18 cellular contexts compared by ENCODE assay signal in the genomic region with DNA sequence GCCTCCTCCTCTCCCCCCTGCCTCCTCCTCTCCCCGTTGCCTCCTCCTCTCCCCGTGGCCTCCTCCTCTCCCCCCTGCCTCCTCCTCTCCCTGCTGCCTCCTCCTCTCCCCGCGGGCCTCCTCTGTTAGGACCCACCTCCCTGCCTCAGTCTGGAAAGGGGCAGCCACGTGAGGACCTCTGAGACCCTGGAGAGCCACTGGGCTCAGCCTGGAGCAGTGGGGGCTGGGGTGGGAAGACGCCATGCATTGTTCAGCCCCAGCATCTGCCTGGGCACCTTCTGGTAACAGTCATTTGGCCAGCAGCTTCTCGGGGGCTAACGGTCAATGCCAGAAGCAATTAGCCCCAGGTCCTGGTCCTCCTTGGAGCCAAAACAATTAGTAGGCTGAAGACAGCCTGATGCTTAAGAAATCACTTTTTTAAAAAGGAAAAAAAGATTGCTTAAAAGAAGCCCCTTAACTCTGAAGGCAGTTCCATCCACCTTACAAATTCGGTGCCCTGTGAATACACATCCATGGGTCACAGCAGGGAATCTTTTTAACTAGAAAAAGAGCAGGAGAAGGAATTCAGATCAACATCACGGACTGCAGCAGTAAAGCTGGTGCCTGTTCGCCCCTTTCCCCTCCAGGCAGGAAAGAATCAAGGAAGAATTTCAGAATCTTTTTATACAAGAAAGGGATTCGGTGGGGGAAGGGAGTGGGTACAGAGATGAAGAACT. TPM values are rescaled to one million over a fixed set of nuclear protein-coding genes. Genes with fewer than 3 reads are reported as not detected.
DNase-seq lines count a peak whose midpoint lies in the region; FAIRE-seq and TF ChIP-seq lines count a peak whose summit lies in the region.
"Had no signal": no experiment of that assay in that cellular context is flagged by ENCODE, and none has a peak within 500 bp of the region (broad histone marks: within the 10 kb centered on the region; RNA-seq: fewer than 3 reads in every experiment).

No MANE protein-coding gene starts in this region.

- CTCF ChIA-PET in H1 (lab: Charles Lee; ENCODE audit: partially characterized antibody) = interaction anchor here (0.6 to 2.7 kb wide), 7 partner anchors 11 to 156 kb away, joined by 3 to 9 read pairs (median 4); a partner anchor contains a TSS

- H2AK5ac ChIP-seq in H1 (ENCODE audit: low read depth, low read length) = peak overlapping the region; percentile 7; the same call in 1 of the 2 replicates

- H3K4me2 ChIP-seq in H1 (ENCODE audit: insufficient read depth in 1 of 2, low read depth in 2 of 2, low read length in 2 of 2) = peak overlapping the region; percentile 50 to 79
- H3K4me2 ChIP-seq: KMS-11 had no signal

- TF ChIP-seq CTCF in H1 (IDR thresholded peaks at IDR 0.05; ENCODE audit: control extremely low read depth in 1 of 3, insufficient read depth in 1 of 3, low read depth in 1 of 3, low read length in 3 of 3) = no peak
- no peak for TF ChIP-seq CTCF in uterus (IDR thresholded peaks at IDR 0.05)

- peak; percentile 90 for FAIRE-seq in H1 (lab: Jason Lieb, UNC)
- FAIRE-seq: GM19239, RCC 7860, urothelium cell line had no signal

- peaks cover 0 to 39% of the 10 kb centered on the region in 2 experiments; a peak in 3 of 4 replicates for H3K79me2 ChIP-seq in H1 (ENCODE audit: control insufficient read depth in 1 of 2, insufficient read depth in 2 of 2, low read length in 2 of 2)

- peak overlapping the region; percentile 99 for H3K18ac ChIP-seq in H1 (ENCODE audit: extremely low read depth, low read length)

- H2BK12ac ChIP-seq in H1 (ENCODE audit: low read depth, low read length) = peak overlapping the region; percentile 100

- H3K79me1 ChIP-seq in H1 (ENCODE audit: low read depth, low read length) = peaks cover 5% of the 10 kb centered on the region

- H2BK20ac ChIP-seq in H1 (ENCODE audit: low read length) = peak overlapping the region; percentile 90; the same call in 1 of the 2 replicates

- peaks cover 0 to 8% of the 10 kb centered on the region in 2 experiments for H4K20me1 ChIP-seq in H1 (replicated peaks in 1 of 2; ENCODE audit: control insufficient read depth in 1 of 2, insufficient read depth in 2 of 2, low read length in 2 of 2)

- H2BK5ac ChIP-seq in H1 (ENCODE audit: low read depth, low read length) = peak overlapping the region; percentile 100

- peak overlapping the region; percentile 74 for H3K9ac ChIP-seq in HUES64 (ENCODE audit: low read depth, low read length)
- H3K9ac ChIP-seq in H1 (replicated peaks in 1 of 4; ENCODE audit: extremely low read depth in 1 of 4, low read depth in 3 of 4, low read length in 3 of 4) = peak overlapping the region in 1 of 4 experiments; percentile 58; a peak in 4 of 7 replicates
- H3K9ac ChIP-seq: KMS-11 had no signal

- POLR2A ChIA-PET in H1 (lab: Charles Lee; ENCODE audit: partially characterized antibody) = interaction anchor here (0.7 to 2.9 kb wide), 20 partner anchors 9 to 158 kb away, joined by 3 to 13 read pairs (median 5); a partner anchor contains a TSS

- peak overlapping the region; percentile 92 for H2BK15ac ChIP-seq in H1 (ENCODE audit: low read length)

- DNase-seq in H1 (ENCODE audit: low read depth in 1 of 2, low spot score in 2 of 2) = no peak
- no peak for DNase-seq in uterus
- DNase-seq in medulla oblongata (ENCODE audit: extremely low spot score) = no peak
- DNase-seq in NCI-H128 (lab: John Stamatoyannopoulos, UW; ENCODE audit: unreplicated experiment) = no peak
- no peak for DNase-seq in NCI-H345 (lab: John Stamatoyannopoulos, UW)
- DNase-seq: CD4-positive, alpha-beta memory T cell; colonic mucosa; GF-D8; NCI-H146; NCI-H510A; stimulated activated CD4-positive, alpha-beta T cell treated with anti-CD3 and anti-CD28 coated beads, Interleukin-1b, Interleukin-23, amount 100 ng/mL, for 48 hours; T-helper 2 cell had no signal

- H3K4me1 ChIP-seq in HUES64 (ENCODE audit: insufficient read depth, low read length) = peaks cover 27% of the 10 kb centered on the region
- H3K4me1 ChIP-seq in H1 (replicated peaks in 1 of 4; ENCODE audit: control insufficient read depth in 3 of 4, insufficient read depth in 4 of 4, low read length in 3 of 4) = peaks cover 10 to 23% (median 12%) of the 10 kb centered on the region in 4 experiments
- peaks cover 4 to 27% of the 10 kb centered on the region in 2 donors for H3K4me1 ChIP-seq in muscle layer of duodenum (ENCODE audit: control insufficient read depth in 1 of 2, insufficient read depth in 2 of 2, low read length in 2 of 2)
- peaks cover 0 to 8% of the 10 kb centered on the region in 2 donors for H3K4me1 ChIP-seq in uterus
- H3K4me1 ChIP-seq: colonic mucosa had no signal

- H3K4me3 ChIP-seq in HUES64 (ENCODE audit: low read length) (peak overlapping the region; percentile 33), H1 (ENCODE audit: extremely low read depth in 1 of 4, insufficient read depth in 2 of 4, low read depth in 3 of 4, low read length in 4 of 4) (peak overlapping the region in 2 of 4 experiments; percentile 10 to 27; a peak in 3 of 8 replicates), muscle layer of duodenum (ENCODE audit: low read depth in 1 of 2, low read length in 2 of 2) (no peak overlapping the region), uterus (no peak overlapping the region)
- H3K4me3 ChIP-seq: colonic mucosa had no signal

- H4K8ac ChIP-seq in H1 (ENCODE audit: extremely low read depth, insufficient read depth, low read length) = peak overlapping the region; percentile 93; the same call in 1 of the 2 replicates

- no peaks in the 10 kb centered on the region; the same call in 1 of the 2 replicates for H3K23me2 ChIP-seq in H1 (ENCODE audit: low read depth, low read length)

- H4K91ac ChIP-seq in H1 (replicated peaks; ENCODE audit: insufficient read length, low read length) = peak overlapping the region; percentile 86

- no peak overlapping the region for H3K14ac ChIP-seq in H1 (ENCODE audit: insufficient read length)

- peak in 1 of 2 experiments; percentile 22; a peak in 1 of 3 replicates for TF ChIP-seq EP300 in H1 (IDR thresholded peaks at IDR 0.05; ENCODE audit: borderline replicate concordance in 1 of 2, low read depth in 2 of 2, low read length in 2 of 2)

- no peak overlapping the region for H3K23ac ChIP-seq in H1 (ENCODE audit: insufficient read length)

- peak overlapping the region; percentile 85 for H2BK120ac ChIP-seq in H1 (replicated peaks; ENCODE audit: low read depth, low read length)

- H3K4ac ChIP-seq in H1 (replicated peaks; ENCODE audit: insufficient read length, low read depth, low read length) = peak overlapping the region; percentile 88

- intact Hi-C loops in uterus (cut with DNase I; ENCODE audit: low total_unique reads) = no loop called here

- H3K36me3 ChIP-seq in HUES64 (ENCODE audit: insufficient read depth, low read length) (no peaks in the 10 kb centered on the region), H1 (ENCODE audit: control insufficient read depth in 2 of 4, insufficient read depth in 4 of 4, low read length in 3 of 4) (no peaks in the 10 kb centered on the region), muscle layer of duodenum (ENCODE audit: control insufficient read depth in 1 of 2, insufficient read depth in 2 of 2, low read length in 2 of 2) (no peaks in the 10 kb centered on the region), uterus (no peaks in the 10 kb centered on the region)
- H3K36me3 ChIP-seq: colonic mucosa had no signal

- WGBS in HUES64 = 5% methylated on average over 11 of the region's 12 CpGs
- 13% methylated on average over 8 of the region's 12 CpGs; no CpG with 5 or more reads in 1 of the 2 experiments for WGBS in H1 (ENCODE audit: extremely low coverage in 1 of 2, insufficient coverage in 1 of 2, insufficient read length in 1 of 2, insufficient replicate concordance in 2 of 2, low coverage in 1 of 2, low lambda C conversion rate in 2 of 2, missing lambda C conversion rate in 1 of 2), 2 experiments

- H3K9me3 ChIP-seq in HUES64 (ENCODE audit: insufficient read depth, low read depth, low read length) (no peaks in the 10 kb centered on the region), H1 (ENCODE audit: insufficient read depth in 2 of 2, low read depth in 1 of 2, low read length in 1 of 2) (no peaks in the 10 kb centered on the region; a peak in 1 of 4 replicates), muscle layer of duodenum (ENCODE audit: control insufficient read depth in 1 of 2, low read length in 2 of 2) (no peaks in the 10 kb centered on the region), uterus (no peaks in the 10 kb centered on the region)
- H3K9me3 ChIP-seq: colonic mucosa had no signal

- TF ChIP-seq RAD21 in H1 (IDR thresholded peaks at IDR 0.05 in 1 of 2, conservative IDR thresholded peaks at IDR 0.05 in 1 of 2; ENCODE audit: low read depth in 2 of 2, low read length in 2 of 2) = 0 out of 4 replicates have a peak, but pooled peaks of 1 of the 2 experiments have one; percentile 0

- no peak; a peak in 1 of 3 replicates for TF ChIP-seq POLR2A in H1 (IDR thresholded peaks at IDR 0.05; ENCODE audit: control extremely low read depth in 1 of 2, low read depth in 2 of 2, low read length in 2 of 2)
- TF ChIP-seq POLR2A in uterus (IDR thresholded peaks at IDR 0.05) = no peak

- peak overlapping the region; percentile 85 for H4K5ac ChIP-seq in H1 (ENCODE audit: insufficient read length, low read depth, low read length)

- H2AFZ ChIP-seq in H1 (ENCODE audit: low read length) = no peak overlapping the region

- H3K27ac ChIP-seq in HUES64 (ENCODE audit: low read depth, low read length) (peak overlapping the region; percentile 96), H1 (ENCODE audit: low read depth, low read length) (peak overlapping the region; percentile 66), muscle layer of duodenum (ENCODE audit: low read length) (peak overlapping the region; percentile 56), uterus (peak overlapping the region; percentile 84 to 90)
- H3K27ac ChIP-seq: KMS-11 had no signal

- no peaks in the 10 kb centered on the region for H3K27me3 ChIP-seq in HUES64 (ENCODE audit: insufficient read depth, low read length)
- H3K27me3 ChIP-seq in H1 (replicated peaks in 1 of 4; ENCODE audit: control insufficient read depth in 3 of 4, extremely low read depth in 1 of 4, insufficient read depth in 3 of 4, low read length in 3 of 4) = no peaks in the 10 kb centered on the region
- no peaks in the 10 kb centered on the region for H3K27me3 ChIP-seq in muscle layer of duodenum (ENCODE audit: low read depth, low read length)
- no peaks in the 10 kb centered on the region for H3K27me3 ChIP-seq in uterus
- H3K27me3 ChIP-seq: colonic mucosa had no signal

- peak overlapping the region; percentile 62 for H3K56ac ChIP-seq in H1 (replicated peaks; ENCODE audit: insufficient read length, low read depth, low read length)

RNA-seq across cellular contexts. Expression of a gene that starts 29.8 kb away (rescaled TPM):
- 65.1 TPM for polyA plus RNA-seq in HUES64 (2013, experiment 1 of 2)
- polyA plus RNA-seq in HUES64 (2013, experiment 2 of 2) = 72.9 TPM
- total RNA-seq in H1 (2021; fragmentation: NEBNext Ultra II Directional; extraction: Animal tissue kit (Norgen Biotek cat#: 25700)) = 88.4 and 94.1 TPM in 2 replicates
- polyA plus RNA-seq in H1 (2011; rRNA removed) = 107 and 205 TPM in 2 replicates
- polyA plus RNA-seq in H1 (2011; cell fraction: cytosol; rRNA removed) = 64.0 TPM
- polyA plus RNA-seq in H1 (2011; cell fraction: nucleus; rRNA removed) = 91.0 TPM
- polyA plus RNA-seq in H1 (2012, experiment 1 of 2) = 66.9 to 74.9 TPM (median 72.0 TPM) in 4 replicates
- polyA plus RNA-seq in H1 (2012, experiment 2 of 2) = 66.3 TPM
- polyA plus RNA-seq in H1 (2013, experiment 1 of 2) = 53.1 TPM
- 63.6 TPM for polyA plus RNA-seq in H1 (2013, experiment 2 of 2)
- polyA minus RNA-seq in H1 (2011; rRNA and poly(A)+ RNA removed) = 85.6 and 114 TPM in 2 replicates
- 74.2 TPM for polyA minus RNA-seq in H1 (2011; cell fraction: cytosol; rRNA and poly(A)+ RNA removed)
- 46.8 TPM for polyA minus RNA-seq in H1 (2011; cell fraction: nucleus; rRNA and poly(A)+ RNA removed)
- 10 to 100 TPM in 3 of 4 donors, 1 to 10 TPM in 1; 6.5 to 99.0 (median 49.9) TPM for total RNA-seq in uterus

RNA-seq across cellular contexts. Expression of a gene that starts 47.1 kb away (rescaled TPM):
- polyA plus RNA-seq in HUES64 (2013, experiment 1 of 2) = 15.2 TPM
- 15.0 TPM for polyA plus RNA-seq in HUES64 (2013, experiment 2 of 2)
- total RNA-seq in H1 (2021; fragmentation: NEBNext Ultra II Directional; extraction: Animal tissue kit (Norgen Biotek cat#: 25700)) = 17.2 and 17.4 TPM in 2 replicates
- polyA plus RNA-seq in H1 (2011; rRNA removed) = 13.4 and 13.8 TPM in 2 replicates
- polyA plus RNA-seq in H1 (2011; cell fraction: cytosol; rRNA removed) = 14.0 TPM
- polyA plus RNA-seq in H1 (2011; cell fraction: nucleus; rRNA removed) = 13.2 TPM
- 16.6 to 18.0 TPM (median 16.9 TPM) in 4 replicates for polyA plus RNA-seq in H1 (2012, experiment 1 of 2)
- 20.1 TPM for polyA plus RNA-seq in H1 (2012, experiment 2 of 2)
- polyA plus RNA-seq in H1 (2013, experiment 1 of 2) = 11.2 TPM
- 11.6 TPM for polyA plus RNA-seq in H1 (2013, experiment 2 of 2)
- polyA minus RNA-seq in H1 (2011; rRNA and poly(A)+ RNA removed) = 11.7 and 14.6 TPM in 2 replicates
- polyA minus RNA-seq in H1 (2011; cell fraction: cytosol; rRNA and poly(A)+ RNA removed) = 7.2 TPM
- 18.9 TPM for polyA minus RNA-seq in H1 (2011; cell fraction: nucleus; rRNA and poly(A)+ RNA removed)
- 10 to 100 TPM in 2 of 4 donors, 1 to 10 TPM in 2; 5.1 to 17.1 (median 10.8) TPM for total RNA-seq in uterus
